ENCODE assay signal across 12 cellular contexts in the genomic region with DNA sequence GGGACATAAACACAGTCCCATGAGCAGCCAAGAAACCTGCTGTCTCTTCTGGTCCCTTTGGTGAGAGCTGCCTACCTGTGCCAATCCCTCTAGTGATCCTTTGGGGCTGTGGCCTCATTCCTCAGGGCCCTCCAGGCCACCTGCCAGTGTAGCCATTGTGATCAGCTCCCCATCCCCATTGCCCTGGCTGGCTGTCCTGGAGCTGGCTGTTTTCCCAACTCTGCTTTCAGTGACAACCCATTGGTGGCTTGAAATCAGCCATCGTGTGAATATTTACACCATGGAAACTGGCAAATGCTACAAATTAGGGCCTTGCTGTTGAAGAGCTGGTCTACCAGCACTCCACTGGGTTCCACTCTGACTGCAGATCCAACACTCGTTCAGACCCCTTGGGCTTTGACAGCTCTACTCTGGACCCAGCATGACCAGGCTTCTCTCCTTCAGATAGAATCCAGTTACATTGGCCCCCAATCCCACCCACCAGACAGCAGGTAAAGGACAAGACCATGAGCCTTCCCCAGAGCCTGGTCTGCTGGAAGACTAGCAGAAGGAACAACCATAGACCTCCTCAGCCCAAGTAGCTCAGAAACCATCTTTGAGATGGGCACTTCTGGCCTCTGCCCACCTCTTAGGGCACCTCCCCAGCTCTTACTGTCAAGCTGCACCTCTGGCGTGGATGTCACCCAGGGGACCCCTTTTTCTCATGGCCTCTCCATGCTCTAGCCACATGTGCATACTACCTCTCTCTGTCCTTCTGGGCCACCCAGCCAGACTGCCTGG.
"Had no signal": no experiment of that assay in that cellular context is flagged by ENCODE, and none has a peak within 500 bp of the region (broad histone marks: within the 10 kb centered on the region; RNA-seq: fewer than 3 reads in every experiment).

No MANE protein-coding gene starts in this region.

- DNase-seq: activated naive CD4-positive, alpha-beta T cell treated with anti-CD3 and anti-CD28 coated beads for 36 hours; activated naive CD8-positive, alpha-beta T cell treated with anti-CD3 and anti-CD28 coated beads, Interleukin-2, amount 50 U/mL, for 24 hours; endodermal cell; gastrocnemius medialis; heart left ventricle; left colon; lower lobe of right lung; pancreas; retina; stimulated activated CD4-positive, alpha-beta T cell treated with anti-CD3 and anti-CD28 coated beads, Interleukin-15, amount 100 ng/mL, for 24 hours; stimulated activated CD4-positive, alpha-beta T cell treated with anti-CD3 and anti-CD28 coated beads, Interleukin-4, amount 100 ng/mL, for 1 hour; testis had no signal
